ENCODE assay signal across 8 cellular contexts in the genomic region with DNA sequence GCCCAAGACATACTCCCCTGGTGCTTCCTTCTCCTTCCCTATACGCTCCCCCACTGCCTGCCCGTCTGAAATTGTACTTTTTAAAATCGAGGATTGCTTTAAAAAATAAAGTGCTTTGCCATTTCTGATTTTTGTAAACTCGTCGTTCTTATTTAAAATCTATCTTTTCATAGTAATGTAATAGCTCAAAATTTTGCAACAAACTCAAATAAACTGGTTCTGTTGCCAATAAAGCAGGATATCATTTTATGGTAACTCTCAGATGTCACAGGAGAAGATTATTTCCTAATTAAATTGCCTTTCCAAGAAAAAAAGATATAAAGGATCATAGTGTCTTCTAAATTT. TPM values are rescaled to one million over a fixed set of nuclear protein-coding genes. Genes with fewer than 3 reads are reported as not detected.
A peak's percentile ranks its signal among the peaks of the same experiment; 100 is the strongest.
DNase-seq lines count a peak whose midpoint lies in the region; ATAC-seq and TF ChIP-seq lines count a peak whose summit lies in the region.

No MANE protein-coding gene starts in this region.

- ATAC-seq in HG03196 (IDR thresholded peaks at IDR 0.05; ENCODE audit: unreplicated experiment) (no peak), HG03135 (IDR thresholded peaks at IDR 0.05; ENCODE audit: unreplicated experiment) (no peak)

- WGBS in esophagus muscularis mucosa: 7% methylated on average over 5 of the region's 5 CpGs

- H3K9ac ChIP-seq in parathyroid adenoma: peak overlapping the region; percentile 68

- peak overlapping the region; percentile 60 for H3K4me3 Mint-ChIP-seq in Calu3 (ENCODE audit: low read depth, unreplicated experiment)

- H3K4me3 ChIP-seq in esophagus muscularis mucosa (peak overlapping the region; percentile 65 to 71 (median 68)), parathyroid adenoma (ENCODE audit: low read depth, low read length) (peak overlapping the region; percentile 70)

- H3K9me3 ChIP-seq in esophagus muscularis mucosa (no peaks in the 10 kb centered on the region), parathyroid adenoma (ENCODE audit: control insufficient read depth, low read length) (no peaks in the 10 kb centered on the region)

- TF ChIP-seq EP300 in esophagus muscularis mucosa (IDR thresholded peaks at IDR 0.05): no peak

- H3K4me1 ChIP-seq in esophagus muscularis mucosa (peaks cover 23 to 40% (median 38%) of the 10 kb centered on the region in 4 donors), parathyroid adenoma (peaks cover 10% of the 10 kb centered on the region)

- H3K36me3 ChIP-seq in esophagus muscularis mucosa (no peaks in the 10 kb centered on the region), parathyroid adenoma (ENCODE audit: control insufficient read depth, insufficient read depth, low read length) (no peaks in the 10 kb centered on the region)

- no TSS peak for BruUV-seq in Calu3 (replicated peaks; lab: Mats Ljungman, UMichigan)

- peak overlapping the region; percentile 39 for H3K27ac Mint-ChIP-seq in Calu3 (ENCODE audit: unreplicated experiment)

- peaks cover 8% of the 10 kb centered on the region for H3K4me1 Mint-ChIP-seq in Calu3 (ENCODE audit: low read depth, unreplicated experiment)

- H3K9me3 Mint-ChIP-seq in Calu3 (ENCODE audit: low read depth, unreplicated experiment): no peaks in the 10 kb centered on the region

- H2AFZ ChIP-seq in parathyroid adenoma: peak overlapping the region; percentile 97

- H3K27ac ChIP-seq in RWPE1 (peak overlapping the region; percentile 97), esophagus muscularis mucosa (replicated peaks in 1 of 4) (peak overlapping the region; percentile 88 to 94 (median 90)), parathyroid adenoma (peak overlapping the region; percentile 97)

- no peaks in the 10 kb centered on the region for H3K27me3 Mint-ChIP-seq in Calu3 (ENCODE audit: unreplicated experiment)

- H3K36me3 Mint-ChIP-seq in Calu3 (ENCODE audit: insufficient read depth, unreplicated experiment): peaks cover 18% of the 10 kb centered on the region

- CTCF ChIA-PET in Calu3 (lab: Charles Lee): interaction anchor here (1.0 to 1.6 kb wide), 2 partner anchors 19 to 60 kb away, joined by 3 to 5 read pairs; no protein-coding TSS in a partner anchor
- CTCF ChIA-PET in RWPE1 (lab: Yijun Ruan, JAX): interaction anchor here (0.6 to 1.9 kb wide), 7 partner anchors 31 to 393 kb away, joined by 3 to 13 read pairs (median 3); no protein-coding TSS in a partner anchor

- no peaks in the 10 kb centered on the region for H3K27me3 ChIP-seq in esophagus muscularis mucosa
- no peaks in the 10 kb centered on the region for H3K27me3 ChIP-seq in parathyroid adenoma (ENCODE audit: control insufficient read depth, insufficient read depth, low read length)

- no peak for TF ChIP-seq CTCF in Calu3 (IDR thresholded peaks at IDR 0.05; ENCODE audit: unreplicated experiment)
- TF ChIP-seq CTCF in RWPE1 (conservative IDR thresholded peaks at IDR 0.05; ENCODE audit: low read depth): no peak
- no peak for TF ChIP-seq CTCF in esophagus muscularis mucosa (IDR thresholded peaks at IDR 0.05)
- no peak for TF ChIP-seq CTCF in parathyroid adenoma (IDR thresholded peaks at IDR 0.05)

- no peak for TF ChIP-seq POLR2A in esophagus muscularis mucosa (IDR thresholded peaks at IDR 0.05; ENCODE audit: low read depth)

- no peaks in the 10 kb centered on the region for H3K79me2 ChIP-seq in parathyroid adenoma

- no peak for DNase-seq in Calu3
- no peak for DNase-seq in RWPE1 (ENCODE audit: low spot score)
- no peak for DNase-seq in esophagus muscularis mucosa (ENCODE audit: extremely low spot score)
- no peak for DNase-seq in activated CD4-positive, alpha-beta T cell treated with anti-CD3 and anti-CD28 coated beads, Interleukin-2, amount 50 U/mL, for 4 hours
- DNase-seq in central memory CD4-positive, alpha-beta T cell: no peak

- intact Hi-C loops in Calu3 (cut with micrococcal nuclease; ENCODE audit: unreplicated experiment): loop anchor here (5.0 kb wide), 2 partner anchors 56 to 389 kb away; no protein-coding TSS in a partner anchor
- intact Hi-C loops in esophagus muscularis mucosa (cut with DNase I): loop anchor here (5.0 kb wide), 2 partner anchors 206 to 384 kb away; no protein-coding TSS in a partner anchor

- POLR2A ChIA-PET in RWPE1 (lab: Yijun Ruan, JAX; ENCODE audit: low non-redundant PET): no interaction called here

- peak overlapping the region; percentile 78 for H3K4me2 ChIP-seq in parathyroid adenoma (ENCODE audit: low read length)

RNA-seq across cellular contexts. Expression of a gene that starts 1.3 kb away (rescaled TPM):
- total RNA-seq in Calu3 (2022) (19.4 and 24.6 TPM in 2 replicates), esophagus muscularis mucosa (10 to 100 TPM in 2 of 4 donors, 1 to 10 TPM in 2; 6.0 to 19.8 (median 10.5) TPM)
